8 cellular contexts compared by ENCODE assay signal in the genomic region with DNA sequence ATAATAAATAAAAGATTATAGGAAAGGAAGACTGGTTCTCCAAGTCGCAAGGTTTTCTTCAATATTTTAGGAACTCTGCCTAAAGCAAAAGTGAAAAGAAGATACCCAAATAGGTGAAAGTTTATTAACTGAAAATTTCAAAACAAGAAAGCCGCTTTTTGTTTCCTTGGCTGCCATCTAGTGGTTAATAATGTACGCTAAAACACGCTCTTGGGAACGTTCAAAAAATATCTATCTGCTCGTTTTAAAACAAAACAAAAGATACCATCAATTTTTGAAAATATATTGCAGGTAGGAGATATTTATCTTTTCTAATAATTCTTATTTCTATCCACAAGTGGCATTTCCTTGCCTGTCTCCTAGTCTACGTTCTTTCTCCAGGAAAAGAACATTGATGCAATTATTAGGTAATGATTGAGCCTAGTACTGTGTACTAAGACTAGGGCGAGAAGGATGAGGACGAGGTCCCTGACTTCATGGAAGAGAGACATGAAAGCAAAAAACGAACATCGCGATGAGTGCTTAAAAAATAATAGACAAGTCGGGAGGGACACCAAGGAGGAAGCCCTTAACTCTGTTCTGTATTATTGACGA.
DNase-seq lines count a peak whose midpoint lies in the region; ATAC-seq, FAIRE-seq and TF ChIP-seq lines count a peak whose summit lies in the region.

No MANE protein-coding gene starts in this region.

- peak; percentile 84 for TF ChIP-seq RAD21 in Ishikawa (IDR thresholded peaks at IDR 0.05; ENCODE audit: low read depth)

- ATAC-seq in SK-N-SH treated with all-trans-retinoic acid at 6 μM for 48 hours (peak; percentile 41; the same call in 1 of the 3 replicates), GM19455 (IDR thresholded peaks at IDR 0.05; ENCODE audit: unreplicated experiment) (no peak), HG02970 (IDR thresholded peaks at IDR 0.05; ENCODE audit: low FRiP score, unreplicated experiment) (no peak)

- peak; percentile 36 for DNase-seq in Caki2 (ENCODE audit: low read depth)
- DNase-seq in frontal cortex (ENCODE audit: low spot score in 2 of 2) = peak; percentile 2 to 25
- peak; percentile 77 for DNase-seq in superior temporal gyrus (ENCODE audit: extremely low spot score)
- DNase-seq in activated CD8-positive, alpha-beta memory T cell treated with anti-CD3 and anti-CD28 coated beads for 24 hours = no peak

- FAIRE-seq in frontal cortex (lab: Jason Lieb, UNC) = peak; percentile 80

- in situ Hi-C loops in Caki2 (cut with HindIII; ENCODE audit: low pct_unique_long_range_greater_than_20kb, low sequenced_read_pairs) = no loop called here

- no peak for TF ChIP-seq EP300 in Ishikawa (IDR thresholded peaks at IDR 0.05; ENCODE audit: borderline replicate concordance)

TF ChIP-seq in Ishikawa, 13 proteins besides CTCF, POLR2A, EP300 and RAD21:
- TF ChIP-seq EGR1 (IDR thresholded peaks at IDR 0.05) (no peak), TAF1 (IDR thresholded peaks at IDR 0.05; ENCODE audit: low read depth) (no peak), YY1 (IDR thresholded peaks at IDR 0.05; ENCODE audit: low read depth) (no peak), ZBTB7A (IDR thresholded peaks at IDR 0.05; ENCODE audit: low read depth) (no peak), FOXM1 (IDR thresholded peaks at IDR 0.05; ENCODE audit: borderline replicate concordance, low read depth) (no peak), NFIC (IDR thresholded peaks at IDR 0.05) (no peak), TEAD4 (IDR thresholded peaks at IDR 0.05) (no peak), TCF12 (IDR thresholded peaks at IDR 0.05; ENCODE audit: low read depth) (no peak), CREB1 (IDR thresholded peaks at IDR 0.05; ENCODE audit: low read depth) (no peak), CEBPB (IDR thresholded peaks at IDR 0.05) (no peak)
- TF ChIP-seq, protein P1, sequence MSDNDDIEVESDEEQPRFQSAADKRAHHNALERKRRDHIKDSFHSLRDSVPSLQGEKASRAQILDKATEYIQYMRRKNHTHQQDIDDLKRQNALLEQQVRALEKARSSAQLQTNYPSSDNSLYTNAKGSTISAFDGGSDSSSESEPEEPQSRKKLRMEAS (IDR thresholded peaks at IDR 0.05) = no peak
- TF ChIP-seq, protein P2, sequence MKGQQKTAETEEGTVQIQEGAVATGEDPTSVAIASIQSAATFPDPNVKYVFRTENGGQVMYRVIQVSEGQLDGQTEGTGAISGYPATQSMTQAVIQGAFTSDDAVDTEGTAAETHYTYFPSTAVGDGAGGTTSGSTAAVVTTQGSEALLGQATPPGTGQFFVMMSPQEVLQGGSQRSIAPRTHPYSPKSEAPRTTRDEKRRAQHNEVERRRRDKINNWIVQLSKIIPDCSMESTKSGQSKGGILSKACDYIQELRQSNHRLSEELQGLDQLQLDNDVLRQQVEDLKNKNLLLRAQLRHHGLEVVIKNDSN (IDR thresholded peaks at IDR 0.05) = no peak
- TF ChIP-seq, protein P3, sequence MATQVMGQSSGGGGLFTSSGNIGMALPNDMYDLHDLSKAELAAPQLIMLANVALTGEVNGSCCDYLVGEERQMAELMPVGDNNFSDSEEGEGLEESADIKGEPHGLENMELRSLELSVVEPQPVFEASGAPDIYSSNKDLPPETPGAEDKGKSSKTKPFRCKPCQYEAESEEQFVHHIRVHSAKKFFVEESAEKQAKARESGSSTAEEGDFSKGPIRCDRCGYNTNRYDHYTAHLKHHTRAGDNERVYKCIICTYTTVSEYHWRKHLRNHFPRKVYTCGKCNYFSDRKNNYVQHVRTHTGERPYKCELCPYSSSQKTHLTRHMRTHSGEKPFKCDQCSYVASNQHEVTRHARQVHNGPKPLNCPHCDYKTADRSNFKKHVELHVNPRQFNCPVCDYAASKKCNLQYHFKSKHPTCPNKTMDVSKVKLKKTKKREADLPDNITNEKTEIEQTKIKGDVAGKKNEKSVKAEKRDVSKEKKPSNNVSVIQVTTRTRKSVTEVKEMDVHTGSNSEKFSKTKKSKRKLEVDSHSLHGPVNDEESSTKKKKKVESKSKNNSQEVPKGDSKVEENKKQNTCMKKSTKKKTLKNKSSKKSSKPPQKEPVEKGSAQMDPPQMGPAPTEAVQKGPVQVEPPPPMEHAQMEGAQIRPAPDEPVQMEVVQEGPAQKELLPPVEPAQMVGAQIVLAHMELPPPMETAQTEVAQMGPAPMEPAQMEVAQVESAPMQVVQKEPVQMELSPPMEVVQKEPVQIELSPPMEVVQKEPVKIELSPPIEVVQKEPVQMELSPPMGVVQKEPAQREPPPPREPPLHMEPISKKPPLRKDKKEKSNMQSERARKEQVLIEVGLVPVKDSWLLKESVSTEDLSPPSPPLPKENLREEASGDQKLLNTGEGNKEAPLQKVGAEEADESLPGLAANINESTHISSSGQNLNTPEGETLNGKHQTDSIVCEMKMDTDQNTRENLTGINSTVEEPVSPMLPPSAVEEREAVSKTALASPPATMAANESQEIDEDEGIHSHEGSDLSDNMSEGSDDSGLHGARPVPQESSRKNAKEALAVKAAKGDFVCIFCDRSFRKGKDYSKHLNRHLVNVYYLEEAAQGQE (IDR thresholded peaks at IDR 0.05; ENCODE audit: low read depth) = no peak

TF ChIP-seq in SK-N-SH treated with all-trans-retinoic acid at 6 μM for 48 hours, 23 proteins besides CTCF, POLR2A, EP300 and RAD21:
- no peak for TF ChIP-seq GLIS3 (CRISPR knock-in tag; IDR thresholded peaks at IDR 0.05)
- no peak for TF ChIP-seq CSDC2 (CRISPR knock-in tag; IDR thresholded peaks at IDR 0.05)
- TF ChIP-seq, protein P4, sequence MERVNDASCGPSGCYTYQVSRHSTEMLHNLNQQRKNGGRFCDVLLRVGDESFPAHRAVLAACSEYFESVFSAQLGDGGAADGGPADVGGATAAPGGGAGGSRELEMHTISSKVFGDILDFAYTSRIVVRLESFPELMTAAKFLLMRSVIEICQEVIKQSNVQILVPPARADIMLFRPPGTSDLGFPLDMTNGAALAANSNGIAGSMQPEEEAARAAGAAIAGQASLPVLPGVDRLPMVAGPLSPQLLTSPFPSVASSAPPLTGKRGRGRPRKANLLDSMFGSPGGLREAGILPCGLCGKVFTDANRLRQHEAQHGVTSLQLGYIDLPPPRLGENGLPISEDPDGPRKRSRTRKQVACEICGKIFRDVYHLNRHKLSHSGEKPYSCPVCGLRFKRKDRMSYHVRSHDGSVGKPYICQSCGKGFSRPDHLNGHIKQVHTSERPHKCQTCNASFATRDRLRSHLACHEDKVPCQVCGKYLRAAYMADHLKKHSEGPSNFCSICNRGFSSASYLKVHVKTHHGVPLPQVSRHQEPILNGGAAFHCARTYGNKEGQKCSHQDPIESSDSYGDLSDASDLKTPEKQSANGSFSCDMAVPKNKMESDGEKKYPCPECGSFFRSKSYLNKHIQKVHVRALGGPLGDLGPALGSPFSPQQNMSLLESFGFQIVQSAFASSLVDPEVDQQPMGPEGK (CRISPR knock-in tag; IDR thresholded peaks at IDR 0.05; ENCODE audit: borderline replicate concordance) = no peak
- TF ChIP-seq, protein P5, sequence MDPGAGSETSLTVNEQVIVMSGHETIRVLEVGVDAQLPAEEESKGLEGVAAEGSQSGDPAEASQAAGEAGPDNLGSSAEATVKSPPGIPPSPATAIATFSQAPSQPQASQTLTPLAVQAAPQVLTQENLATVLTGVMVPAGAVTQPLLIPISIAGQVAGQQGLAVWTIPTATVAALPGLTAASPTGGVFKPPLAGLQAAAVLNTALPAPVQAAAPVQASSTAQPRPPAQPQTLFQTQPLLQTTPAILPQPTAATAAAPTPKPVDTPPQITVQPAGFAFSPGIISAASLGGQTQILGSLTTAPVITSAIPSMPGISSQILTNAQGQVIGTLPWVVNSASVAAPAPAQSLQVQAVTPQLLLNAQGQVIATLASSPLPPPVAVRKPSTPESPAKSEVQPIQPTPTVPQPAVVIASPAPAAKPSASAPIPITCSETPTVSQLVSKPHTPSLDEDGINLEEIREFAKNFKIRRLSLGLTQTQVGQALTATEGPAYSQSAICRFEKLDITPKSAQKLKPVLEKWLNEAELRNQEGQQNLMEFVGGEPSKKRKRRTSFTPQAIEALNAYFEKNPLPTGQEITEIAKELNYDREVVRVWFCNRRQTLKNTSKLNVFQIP (CRISPR knock-in tag; IDR thresholded peaks at IDR 0.05; ENCODE audit: borderline replicate concordance, low read depth) = no peak
- TF ChIP-seq OSR1 (CRISPR knock-in tag; IDR thresholded peaks at IDR 0.05) = no peak
- TF ChIP-seq SNAI2 (CRISPR knock-in tag; IDR thresholded peaks at IDR 0.05) = no peak
- TF ChIP-seq, protein P6, sequence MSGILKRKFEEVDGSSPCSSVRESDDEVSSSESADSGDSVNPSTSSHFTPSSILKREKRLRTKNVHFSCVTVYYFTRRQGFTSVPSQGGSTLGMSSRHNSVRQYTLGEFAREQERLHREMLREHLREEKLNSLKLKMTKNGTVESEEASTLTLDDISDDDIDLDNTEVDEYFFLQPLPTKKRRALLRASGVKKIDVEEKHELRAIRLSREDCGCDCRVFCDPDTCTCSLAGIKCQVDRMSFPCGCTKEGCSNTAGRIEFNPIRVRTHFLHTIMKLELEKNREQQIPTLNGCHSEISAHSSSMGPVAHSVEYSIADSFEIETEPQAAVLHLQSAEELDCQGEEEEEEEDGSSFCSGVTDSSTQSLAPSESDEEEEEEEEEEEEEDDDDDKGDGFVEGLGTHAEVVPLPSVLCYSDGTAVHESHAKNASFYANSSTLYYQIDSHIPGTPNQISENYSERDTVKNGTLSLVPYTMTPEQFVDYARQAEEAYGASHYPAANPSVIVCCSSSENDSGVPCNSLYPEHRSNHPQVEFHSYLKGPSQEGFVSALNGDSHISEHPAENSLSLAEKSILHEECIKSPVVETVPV (CRISPR knock-in tag; IDR thresholded peaks at IDR 0.05) = no peak
- TF ChIP-seq, protein P7, sequence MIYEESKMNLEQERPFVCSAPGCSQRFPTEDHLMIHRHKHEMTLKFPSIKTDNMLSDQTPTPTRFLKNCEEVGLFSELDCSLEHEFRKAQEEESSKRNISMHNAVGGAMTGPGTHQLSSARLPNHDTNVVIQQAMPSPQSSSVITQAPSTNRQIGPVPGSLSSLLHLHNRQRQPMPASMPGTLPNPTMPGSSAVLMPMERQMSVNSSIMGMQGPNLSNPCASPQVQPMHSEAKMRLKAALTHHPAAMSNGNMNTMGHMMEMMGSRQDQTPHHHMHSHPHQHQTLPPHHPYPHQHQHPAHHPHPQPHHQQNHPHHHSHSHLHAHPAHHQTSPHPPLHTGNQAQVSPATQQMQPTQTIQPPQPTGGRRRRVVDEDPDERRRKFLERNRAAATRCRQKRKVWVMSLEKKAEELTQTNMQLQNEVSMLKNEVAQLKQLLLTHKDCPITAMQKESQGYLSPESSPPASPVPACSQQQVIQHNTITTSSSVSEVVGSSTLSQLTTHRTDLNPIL (CRISPR knock-in tag; IDR thresholded peaks at IDR 0.05; ENCODE audit: low read depth) = no peak
- TF ChIP-seq ZC3H10 (CRISPR knock-in tag; IDR thresholded peaks at IDR 0.05) = no peak
TF ChIP-seq in SK-N-SH treated with all-trans-retinoic acid at 6 μM for 48 hours: peak in this region for 0.
